Comparison of ENCODE assay signal across 21 cellular contexts in genomic region chr7:22717760-22718159, GRCh38. TPM values are rescaled to one million over a fixed set of nuclear protein-coding genes. Genes with fewer than 3 reads are reported as not detected.
DNase-seq lines count a peak whose midpoint lies in the region; ATAC-seq and TF ChIP-seq lines count a peak whose summit lies in the region.
"Had no signal": no experiment of that assay in that cellular context is flagged by ENCODE, and none has a peak within 500 bp of the region (broad histone marks: within the 10 kb centered on the region; RNA-seq: fewer than 3 reads in every experiment).

No MANE protein-coding gene starts in this region.

- H3K23ac ChIP-seq in trophoblast cell (ENCODE audit: low read length): no peak overlapping the region

- WGBS in SK-N-SH (ENCODE audit: low lambda C conversion rate): 8% methylated on average over 7 of the region's 7 CpGs
- no CpG with 5 or more reads among the region's 7 CpGs for WGBS in trophoblast cell (ENCODE audit: extremely low coverage, insufficient coverage, insufficient read length)

- no peak overlapping the region for H2BK120ac ChIP-seq in trophoblast cell (ENCODE audit: insufficient read depth, low read length, poor library complexity)

- TF ChIP-seq RAD21 in SK-N-SH (IDR thresholded peaks at IDR 0.05; ENCODE audit: low read length): no peak

- ATAC-seq in HG03460 (IDR thresholded peaks at IDR 0.05; ENCODE audit: unreplicated experiment): no peak
- ATAC-seq: left colon; stimulated activated naive CD8-positive, alpha-beta T cell treated with anti-CD3 and anti-CD28 coated beads, Interleukin-15, amount 100 ng/mL, for 72 hours had no signal

- H4K20me1 ChIP-seq in SK-N-SH (ENCODE audit: insufficient read depth): no peaks in the 10 kb centered on the region

- H3K4me3 ChIP-seq in AG04450 (ENCODE audit: low read depth, low read length): no peak overlapping the region
- H3K4me3 ChIP-seq in SK-N-SH (ENCODE audit: low read depth in 2 of 2, low read length in 1 of 2): peak overlapping the region in 1 of 2 experiments; percentile 36; a peak in 2 of 4 replicates
- no peak overlapping the region for H3K4me3 ChIP-seq in trophoblast cell (ENCODE audit: low read depth, low read length)

- no peaks in the 10 kb centered on the region for H3K79me1 ChIP-seq in trophoblast cell (ENCODE audit: low read length)

- H3K36me3 ChIP-seq in SK-N-SH (replicated peaks in 1 of 2; ENCODE audit: control insufficient read depth in 1 of 2, insufficient read depth in 2 of 2, low read length in 1 of 2) (no peaks in the 10 kb centered on the region), trophoblast cell (ENCODE audit: control insufficient read depth in 1 of 2, insufficient read depth in 2 of 2, low read length in 2 of 2) (no peaks in the 10 kb centered on the region)

- no peak overlapping the region for H2BK5ac ChIP-seq in trophoblast cell (ENCODE audit: low read depth, low read length, poor library complexity)

- intact Hi-C loops in activated CD4-positive, alpha-beta memory T cell treated with anti-CD3 and anti-CD28 coated beads for 36 hours (cut with micrococcal nuclease): no loop called here

- H2BK12ac ChIP-seq in trophoblast cell (ENCODE audit: low read length): peak overlapping the region; percentile 16

- no peak overlapping the region for H3K18ac ChIP-seq in trophoblast cell (ENCODE audit: low read length)

- H3K27ac ChIP-seq in AG04450 (ENCODE audit: low read depth, low read length) (peak overlapping the region; percentile 97), SK-N-SH (ENCODE audit: low read depth in 2 of 2, low read length in 1 of 2) (peak overlapping the region; percentile 51 to 87; a peak in 3 of 4 replicates), trophoblast cell (ENCODE audit: low read depth, low read length) (no peak overlapping the region)
- H3K27ac ChIP-seq: HL-60 had no signal

- no peaks in the 10 kb centered on the region for H3K9me3 Mint-ChIP-seq in activated CD4-positive, alpha-beta memory T cell treated with anti-CD3 and anti-CD28 coated beads for 36 hours
- H3K9me3 Mint-ChIP-seq: brain; stimulated activated naive CD8-positive, alpha-beta T cell treated with anti-CD3 and anti-CD28 coated beads, Interleukin-15, amount 100 ng/mL, for 72 hours had no signal

- H3K4me1 ChIP-seq in SK-N-SH (ENCODE audit: control insufficient read depth in 1 of 2, insufficient read depth in 2 of 2, low read depth in 1 of 2, low read length in 1 of 2) (peaks cover 0 to 9% of the 10 kb centered on the region in 2 experiments; a peak in 2 of 4 replicates), trophoblast cell (ENCODE audit: control insufficient read depth in 1 of 2, insufficient read depth in 2 of 2, low read length in 2 of 2) (peaks cover 2 to 9% of the 10 kb centered on the region in 2 experiments)

- H2AFZ ChIP-seq in SK-N-SH (ENCODE audit: low read depth): peak overlapping the region; percentile 38; the same call in 1 of the 2 replicates
- H2AFZ ChIP-seq in trophoblast cell (ENCODE audit: insufficient read depth, low read length, poor library complexity): no peak overlapping the region

- no peaks in the 10 kb centered on the region for H3K27me3 ChIP-seq in AG04450 (ENCODE audit: control insufficient read depth, insufficient read depth, low read length)
- peaks cover under 1% of the 10 kb centered on the region; the same call in 1 of the 2 replicates for H3K27me3 ChIP-seq in SK-N-SH (ENCODE audit: insufficient read depth)
- H3K27me3 ChIP-seq in trophoblast cell (ENCODE audit: insufficient read depth, low read length): no peaks in the 10 kb centered on the region

- H3K4me2 ChIP-seq in SK-N-SH: peak overlapping the region; percentile 77
- no peak overlapping the region for H3K4me2 ChIP-seq in trophoblast cell (ENCODE audit: low read length)

- DNase-seq in AG04450 (ENCODE audit: low read depth, low spot score) (no peak), SK-N-SH (no peak), fibroblast of the conjunctiva (ENCODE audit: low read depth) (peak; percentile 16), trophoblast cell (no peak), DMS 273 (lab: John Stamatoyannopoulos, UW; ENCODE audit: unreplicated experiment) (no peak), NCI-H1092 treated with DMSO at 0.1 percent for 48 hours (lab: John Stamatoyannopoulos, UW) (no peak)
- no peak for DNase-seq in activated CD4-positive, alpha-beta memory T cell treated with anti-CD3 and anti-CD28 coated beads for 36 hours
- DNase-seq: activated CD4-positive, CD25-positive, alpha-beta regulatory T cell treated with anti-CD3 and anti-CD28 coated beads, Interleukin-2, amount 50 U/mL, for 72 hours; activated CD8-positive, alpha-beta memory T cell treated with anti-CD3 and anti-CD28 coated beads, Interleukin-2, amount 50 U/mL, for 4 hours; activated naive CD4-positive, alpha-beta T cell treated with Interleukin-2 at 50 U/mL for 16 hours; KBM-7; left colon; NCI-H1048; NCI-H2107; NCI-H69; RPMI8226; stimulated activated naive CD8-positive, alpha-beta T cell treated with anti-CD3 and anti-CD28 coated beads, Interleukin-15, amount 100 ng/mL, for 72 hours; T-helper 2 cell had no signal

- H3K36me3 Mint-ChIP-seq in activated CD4-positive, alpha-beta memory T cell treated with anti-CD3 and anti-CD28 coated beads for 36 hours: no peaks in the 10 kb centered on the region
- H3K36me3 Mint-ChIP-seq: brain had no signal

- no peak overlapping the region for H3K4me3 Mint-ChIP-seq in activated CD4-positive, alpha-beta memory T cell treated with anti-CD3 and anti-CD28 coated beads for 36 hours
- H3K4me3 Mint-ChIP-seq: brain; stimulated activated naive CD8-positive, alpha-beta T cell treated with anti-CD3 and anti-CD28 coated beads, Interleukin-15, amount 100 ng/mL, for 72 hours had no signal

- H3K27ac Mint-ChIP-seq in activated CD4-positive, alpha-beta memory T cell treated with anti-CD3 and anti-CD28 coated beads for 36 hours: no peak overlapping the region
- H3K27ac Mint-ChIP-seq: brain; stimulated activated naive CD8-positive, alpha-beta T cell treated with anti-CD3 and anti-CD28 coated beads, Interleukin-15, amount 100 ng/mL, for 72 hours had no signal

- no peak overlapping the region for H4K8ac ChIP-seq in trophoblast cell (ENCODE audit: low read depth, low read length)

- peak overlapping the region; percentile 32; the same call in 1 of the 2 replicates for H3K9ac ChIP-seq in SK-N-SH
- no peak overlapping the region for H3K9ac ChIP-seq in trophoblast cell (ENCODE audit: low read length)

- H2AK5ac ChIP-seq in trophoblast cell (ENCODE audit: low read length): no peak overlapping the region

- H3F3A ChIP-seq in SK-N-SH (replicated peaks; ENCODE audit: insufficient read depth): peaks cover 18% of the 10 kb centered on the region

- H4K91ac ChIP-seq in trophoblast cell (ENCODE audit: low read depth, low read length): no peak overlapping the region

- no peak overlapping the region for H3K4ac ChIP-seq in trophoblast cell (ENCODE audit: low read depth, low read length)

- TF ChIP-seq CTCF in AG04450 (IDR thresholded peaks at IDR 0.05; ENCODE audit: low read depth, low read length) (no peak), SK-N-SH (IDR thresholded peaks at IDR 0.05) (no peak)

- no peaks in the 10 kb centered on the region for H3K9me3 ChIP-seq in AG04450 (ENCODE audit: control insufficient read depth, insufficient read depth, low read length)
- H3K9me3 ChIP-seq in SK-N-SH: no peaks in the 10 kb centered on the region
- H3K9me3 ChIP-seq in trophoblast cell (ENCODE audit: insufficient read depth, low read depth, low read length): no peaks in the 10 kb centered on the region

- CTCF ChIA-PET in AG04450 (lab: Charles Lee): interaction anchor here (1.1 to 3.8 kb wide), 3 partner anchors 10 to 160 kb away, joined by 3 to 21 read pairs (median 5); partner anchors contain the start of gene IL6
- CTCF ChIA-PET in SK-N-SH (lab: Yijun Ruan, JAX): interaction anchor here (2.5 kb wide), 1 partner anchor 157 kb away, joined by 7 read pairs; no protein-coding TSS in a partner anchor
- CTCF ChIA-PET in activated CD4-positive, alpha-beta memory T cell treated with anti-CD3 and anti-CD28 coated beads for 36 hours (lab: Charles Lee): interaction anchor here (0.6 to 2.1 kb wide), 5 partner anchors 10 to 157 kb away, joined by 3 to 12 read pairs (median 3); partner anchors contain the start of gene IL6

- POLR2A ChIA-PET in AG04450 (lab: Yijun Ruan, JAX) (interaction anchor here (0.7 to 2.0 kb wide), 4 partner anchors 9 to 140 kb away, joined by 3 to 8 read pairs (median 6); partner anchors contain the start of gene IL6), SK-N-SH (lab: Yijun Ruan, JAX) (no interaction called here)
- POLR2A ChIA-PET in activated CD4-positive, alpha-beta memory T cell treated with anti-CD3 and anti-CD28 coated beads for 36 hours (lab: Charles Lee): interaction anchor here (1.0 kb wide), 1 partner anchor 21 kb away, joined by 3 read pairs; no protein-coding TSS in a partner anchor

- no peak overlapping the region for H3K14ac ChIP-seq in trophoblast cell (ENCODE audit: low read length)

- H3K79me2 ChIP-seq in SK-N-SH (ENCODE audit: insufficient read depth): no peaks in the 10 kb centered on the region
- H3K79me2 ChIP-seq in trophoblast cell (ENCODE audit: control insufficient read depth, insufficient read depth, low read length, poor library complexity): no peaks in the 10 kb centered on the region

- TF ChIP-seq EP300 in SK-N-SH (IDR thresholded peaks at IDR 0.05; ENCODE audit: borderline replicate concordance in 1 of 2, low read depth in 1 of 2, low read length in 1 of 2): no peak

- H3K27me3 Mint-ChIP-seq in activated CD4-positive, alpha-beta memory T cell treated with anti-CD3 and anti-CD28 coated beads for 36 hours: peaks cover 3% of the 10 kb centered on the region
- H3K27me3 Mint-ChIP-seq: brain had no signal

- no peaks in the 10 kb centered on the region for H3K9me2 ChIP-seq in SK-N-SH

- no peaks in the 10 kb centered on the region for H3K4me1 Mint-ChIP-seq in activated CD4-positive, alpha-beta memory T cell treated with anti-CD3 and anti-CD28 coated beads for 36 hours (ENCODE audit: low read depth)

- no peak overlapping the region for H4K12ac ChIP-seq in trophoblast cell (ENCODE audit: low read depth, low read length)

TF ChIP-seq in SK-N-SH, 30 proteins besides CTCF, POLR2A, EP300 and RAD21 (continues in another document):
- TF ChIP-seq SMC3 (IDR thresholded peaks at IDR 0.05; ENCODE audit: low read depth, low read length) (no peak), TAF1 (IDR thresholded peaks at IDR 0.05; ENCODE audit: borderline replicate concordance, low read depth, low read length) (no peak), MXI1 (IDR thresholded peaks at IDR 0.05; ENCODE audit: low read depth, low read length) (no peak), TEAD4 (IDR thresholded peaks at IDR 0.05; ENCODE audit: borderline replicate concordance, insufficient read depth) (no peak), RCOR1 (IDR thresholded peaks at IDR 0.05; ENCODE audit: low read length) (no peak)

RNA-seq across cellular contexts. Expression of gene IL6, which starts 9.2 kb away (rescaled TPM):
- polyA plus RNA-seq in AG04450 (2011; rRNA removed) (12.7 and 18.4 TPM in 2 replicates), SK-N-SH (2012; rRNA removed) (13.6 and 20.5 TPM in 2 replicates)
- 11.2 and 14.8 TPM in 2 replicates for polyA minus RNA-seq in AG04450 (2011; rRNA and poly(A)+ RNA removed)
- 15.4 and 22.0 TPM in 2 replicates for polyA plus RNA-seq in SK-N-SH (2012; cell fraction: cytosol; rRNA removed)
- 59.0 and 64.8 TPM in 2 replicates for polyA plus RNA-seq in SK-N-SH (2012; cell fraction: nucleus; rRNA removed)
- 11.5 and 15.6 TPM in 2 replicates for polyA plus RNA-seq in trophoblast cell (2013)
- total RNA-seq in activated CD4-positive, alpha-beta memory T cell treated with anti-CD3 and anti-CD28 coated beads for 36 hours: 1 to 10 TPM; 1.9 to 2.2 TPM
